Comparison of ENCODE assay signal across 18 cellular contexts in the genomic region with DNA sequence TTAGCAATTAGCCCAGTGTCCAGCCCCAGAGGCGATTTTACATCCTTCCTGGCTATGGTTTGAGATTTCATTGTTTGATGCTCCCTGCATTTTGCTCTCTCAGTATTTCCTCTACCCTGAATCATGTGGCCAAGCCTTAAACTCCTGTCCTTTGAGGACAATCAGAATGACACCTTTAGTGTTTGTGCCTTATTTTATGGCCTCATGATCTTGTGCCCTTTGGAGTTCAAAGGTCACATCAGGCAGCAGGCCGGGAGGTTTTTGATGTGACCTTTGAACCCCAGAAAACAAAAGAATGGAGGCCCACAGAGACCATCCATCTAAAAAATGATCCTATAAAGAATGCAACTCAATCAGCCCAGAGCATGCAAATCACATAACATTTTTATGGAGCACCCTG.
"Had no signal": no experiment of that assay in that cellular context is flagged by ENCODE, and none has a peak within 500 bp of the region (broad histone marks: within the 10 kb centered on the region; RNA-seq: fewer than 3 reads in every experiment).

No MANE protein-coding gene starts in this region.

- DNase-seq: activated CD4-positive, alpha-beta T cell treated with anti-CD3 and anti-CD28 coated beads, Interleukin-2, amount 50 U/mL, for 48 hours; activated naive CD4-positive, alpha-beta T cell treated with anti-CD3 and anti-CD28 coated beads for 36 hours; activated naive CD8-positive, alpha-beta T cell treated with anti-CD3 and anti-CD28 coated beads, Interleukin-2, amount 50 U/mL, for 24 hours; foreskin keratinocyte; left colon; midbrain; psoas muscle; stimulated activated CD4-positive, alpha-beta T cell treated with anti-CD3 and anti-CD28 coated beads, Interleukin-4, amount 100 ng/mL, for 4 hours; stimulated activated CD8-positive, alpha-beta memory T cell treated with anti-CD3 and anti-CD28 coated beads, Interleukin-4, amount 100 ng/mL, for 48 hours; stimulated activated naive CD8-positive, alpha-beta T cell treated with anti-CD3 and anti-CD28 coated beads, Interleukin-15, Interleukin-2, amounts not matched to agents 100 U/mL and 50 U/mL, for 24 hours; T-cell; T1000; transverse colon had no signal

- H3K36me3 Mint-ChIP-seq: T-cell had no signal

- FAIRE-seq: astrocyte, endothelial cell of umbilical vein had no signal

- H3K4me3 Mint-ChIP-seq: activated naive CD4-positive, alpha-beta T cell treated with anti-CD3 and anti-CD28 coated beads for 36 hours; activated naive CD8-positive, alpha-beta T cell treated with anti-CD3 and anti-CD28 coated beads, Interleukin-2, amount 50 U/mL, for 24 hours; activated T-helper 17 cell treated with anti-CD3 and anti-CD28 coated beads, Interleukin-2, amount 50 U/mL, for 72 hours; T-cell had no signal

- H3K27me3 Mint-ChIP-seq: activated naive CD8-positive, alpha-beta T cell treated with anti-CD3 and anti-CD28 coated beads, Interleukin-2, amount 50 U/mL, for 24 hours had no signal

- H3K4me1 Mint-ChIP-seq: activated naive CD8-positive, alpha-beta T cell treated with anti-CD3 and anti-CD28 coated beads, Interleukin-2, amount 50 U/mL, for 24 hours; activated T-helper 17 cell treated with anti-CD3 and anti-CD28 coated beads, Interleukin-2, amount 50 U/mL, for 72 hours; T-cell had no signal

- H3K27ac ChIP-seq: foreskin keratinocyte, psoas muscle, transverse colon had no signal

- H3K4me1 ChIP-seq: foreskin keratinocyte, transverse colon had no signal

- H3K4me3 ChIP-seq: lung, smooth muscle cell, transverse colon had no signal

- H3K9me3 Mint-ChIP-seq: activated naive CD4-positive, alpha-beta T cell treated with anti-CD3 and anti-CD28 coated beads for 36 hours; activated naive CD8-positive, alpha-beta T cell treated with anti-CD3 and anti-CD28 coated beads, Interleukin-2, amount 50 U/mL, for 24 hours; activated T-helper 17 cell treated with anti-CD3 and anti-CD28 coated beads, Interleukin-2, amount 50 U/mL, for 72 hours; T-cell had no signal

- H3K9me3 ChIP-seq: psoas muscle, transverse colon had no signal

- H3K4me2 ChIP-seq: smooth muscle cell had no signal

- H3K27ac Mint-ChIP-seq: activated naive CD4-positive, alpha-beta T cell treated with anti-CD3 and anti-CD28 coated beads for 36 hours; activated naive CD8-positive, alpha-beta T cell treated with anti-CD3 and anti-CD28 coated beads, Interleukin-2, amount 50 U/mL, for 24 hours; activated T-helper 17 cell treated with anti-CD3 and anti-CD28 coated beads, Interleukin-2, amount 50 U/mL, for 72 hours; T-cell had no signal

- ATAC-seq: activated naive CD8-positive, alpha-beta T cell treated with anti-CD3 and anti-CD28 coated beads, Interleukin-2, amount 50 U/mL, for 24 hours; activated T-helper 17 cell treated with anti-CD3 and anti-CD28 coated beads, Interleukin-2, amount 50 U/mL, for 72 hours; foreskin keratinocyte; stimulated activated naive CD8-positive, alpha-beta T cell treated with anti-CD3 and anti-CD28 coated beads, Interleukin-15, Interleukin-2, amounts not matched to agents 100 U/mL and 50 U/mL, for 24 hours; T-cell had no signal

- H3K27me3 ChIP-seq: transverse colon had no signal

- H3K36me3 ChIP-seq: transverse colon had no signal
